In genomic region chr3:166013073-166013679, GRCh38 we compare ENCODE assay signal across 7 cellular contexts.
A peak's percentile ranks its signal among the peaks of the same experiment; 100 is the strongest.
DNase-seq lines count a peak whose midpoint lies in the region; ATAC-seq and TF ChIP-seq lines count a peak whose summit lies in the region.

No MANE protein-coding gene starts in this region.

- in situ Hi-C loops in astrocyte of the cerebellum (cut with HindIII; ENCODE audit: low sequenced_read_pairs): no loop called here

- no peak overlapping the region for H3K27ac Mint-ChIP-seq in stimulated activated naive CD8-positive, alpha-beta T cell treated with anti-CD3 and anti-CD28 coated beads, Interleukin-15, amount 100 ng/mL, for 72 hours

- H3K4me1 Mint-ChIP-seq in stimulated activated naive CD8-positive, alpha-beta T cell treated with anti-CD3 and anti-CD28 coated beads, Interleukin-15, amount 100 ng/mL, for 72 hours: no peaks in the 10 kb centered on the region

- no peak overlapping the region for H3K4me3 ChIP-seq in astrocyte of the cerebellum (ENCODE audit: low read depth, low read length)
- no peak overlapping the region for H3K4me3 ChIP-seq in right lobe of liver

- H3K27me3 Mint-ChIP-seq in stimulated activated naive CD8-positive, alpha-beta T cell treated with anti-CD3 and anti-CD28 coated beads, Interleukin-15, amount 100 ng/mL, for 72 hours: no peaks in the 10 kb centered on the region

- H3K27me3 ChIP-seq in right lobe of liver: no peaks in the 10 kb centered on the region

- intact Hi-C loops in right lobe of liver (cut with DNase I): no loop called here

- ATAC-seq in GM18519 (IDR thresholded peaks at IDR 0.05; ENCODE audit: low FRiP score, unreplicated experiment) (peak; percentile 68), right lobe of liver (peak in 2 of 4 donors; percentile 38 to 48), GM19463 (IDR thresholded peaks at IDR 0.05; ENCODE audit: unreplicated experiment) (no peak)
- ATAC-seq in stimulated activated naive CD8-positive, alpha-beta T cell treated with anti-CD3 and anti-CD28 coated beads, Interleukin-15, amount 100 ng/mL, for 72 hours: no peak

- H3K4me1 ChIP-seq in right lobe of liver: no peaks in the 10 kb centered on the region

- peaks cover 5 to 6% of the 10 kb centered on the region in 2 donors for H3K9me3 Mint-ChIP-seq in stimulated activated naive CD8-positive, alpha-beta T cell treated with anti-CD3 and anti-CD28 coated beads, Interleukin-15, amount 100 ng/mL, for 72 hours

- no peak overlapping the region for H3K4me3 Mint-ChIP-seq in stimulated activated naive CD8-positive, alpha-beta T cell treated with anti-CD3 and anti-CD28 coated beads, Interleukin-15, amount 100 ng/mL, for 72 hours

- no peaks in the 10 kb centered on the region for H3K9me3 ChIP-seq in right lobe of liver

- 10% methylated on average over 1 of the region's 1 CpG for WGBS in right lobe of liver (ENCODE audit: insufficient coverage, low coverage, low lambda C conversion rate, missing lambda C conversion rate)

- H3K36me3 ChIP-seq in right lobe of liver: no peaks in the 10 kb centered on the region

- H3K27ac ChIP-seq in right lobe of liver (no peak overlapping the region), caudate nucleus (ENCODE audit: low read depth, low read length) (no peak overlapping the region)

- peak; percentile 55 for DNase-seq in NCI-H128 (lab: John Stamatoyannopoulos, UW; ENCODE audit: unreplicated experiment)
- DNase-seq in astrocyte of the cerebellum (ENCODE audit: low read depth): peak; percentile 53
- no peak for DNase-seq in right lobe of liver
- DNase-seq in stimulated activated naive CD8-positive, alpha-beta T cell treated with anti-CD3 and anti-CD28 coated beads, Interleukin-15, amount 100 ng/mL, for 72 hours: no peak
- no peak for DNase-seq in caudate nucleus (lab: John Stamatoyannopoulos, UW)

- no peak for TF ChIP-seq POLR2A in right lobe of liver (IDR thresholded peaks at IDR 0.05)

- TF ChIP-seq CTCF in astrocyte of the cerebellum (IDR thresholded peaks at IDR 0.05; ENCODE audit: low read depth, low read length, missing control alignments) (no peak), right lobe of liver (IDR thresholded peaks at IDR 0.05) (peak; percentile 31 to 57 (median 48))

Comparison
In these comparisons a context has a peak if more than half of its experiments do, and no peak if none do; other contexts are left out.
1. DNase-seq: peak in NCI-H128 (single experiment) and astrocyte of the cerebellum (single experiment); none in right lobe of liver (0 of 3), stimulated activated naive CD8-positive, alpha-beta T cell treated with anti-CD3 and anti-CD28 coated beads, Interleukin-15, amount 100 ng/mL, for 72 hours (0 of 2) and caudate nucleus (0 of 61).